ENCODE assay signal across 1 cellular context in genomic region chr10:26839966-26840627, GRCh38.
TF ChIP-seq lines count a peak whose summit lies in the region.

No MANE protein-coding gene starts in this region.

TF ChIP-seq in WTC11, 78 proteins besides CTCF, POLR2A, EP300 and RAD21 (continued from another document):
- TF ChIP-seq E2F5 (CRISPR knock-in tag; IDR thresholded peaks at IDR 0.05), result no peak
- no peak for TF ChIP-seq IRF2 (CRISPR knock-in tag; IDR thresholded peaks at IDR 0.05; ENCODE audit: borderline replicate concordance, low read depth)
- no peak for TF ChIP-seq ZNF281 (CRISPR knock-in tag; IDR thresholded peaks at IDR 0.05)
- no peak for TF ChIP-seq FOXP4 (CRISPR knock-in tag; IDR thresholded peaks at IDR 0.05)
- TF ChIP-seq CDX4 (CRISPR knock-in tag; IDR thresholded peaks at IDR 0.05; ENCODE audit: borderline replicate concordance), result no peak
- no peak for TF ChIP-seq AR (CRISPR knock-in tag; IDR thresholded peaks at IDR 0.05)
- TF ChIP-seq ATF1 (CRISPR knock-in tag; IDR thresholded peaks at IDR 0.05), result no peak
- TF ChIP-seq ZNF121 (CRISPR knock-in tag; IDR thresholded peaks at IDR 0.05), result no peak
- TF ChIP-seq GTF2I (CRISPR knock-in tag; conservative IDR thresholded peaks at IDR 0.05), result no peak
